In the genomic region with DNA sequence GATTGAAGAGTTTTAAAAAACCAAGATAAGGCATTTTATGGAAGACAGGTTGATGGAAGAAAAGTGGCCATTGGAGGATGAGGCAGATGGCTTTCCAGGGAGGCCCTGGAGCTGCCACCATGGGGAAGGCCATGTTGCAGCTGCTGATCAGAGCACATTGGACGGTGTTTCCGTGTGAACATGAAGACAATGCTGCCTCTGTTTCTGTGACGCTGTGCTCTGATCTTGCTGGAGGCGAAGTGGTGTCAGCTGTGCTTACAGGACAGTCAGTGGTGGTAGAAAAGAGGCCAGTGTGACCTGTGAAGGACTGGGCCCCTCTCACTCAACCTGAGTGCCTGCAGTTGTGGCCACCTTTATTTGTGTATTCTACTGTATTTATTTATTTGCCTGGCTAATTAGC, we compare ENCODE assay signal across 1 cellular context.
TF ChIP-seq lines count a peak whose summit lies in the region.

No MANE protein-coding gene starts in this region.

TF ChIP-seq in H1, 55 proteins besides CTCF, POLR2A, EP300 and RAD21:
- TF ChIP-seq, protein P1, sequence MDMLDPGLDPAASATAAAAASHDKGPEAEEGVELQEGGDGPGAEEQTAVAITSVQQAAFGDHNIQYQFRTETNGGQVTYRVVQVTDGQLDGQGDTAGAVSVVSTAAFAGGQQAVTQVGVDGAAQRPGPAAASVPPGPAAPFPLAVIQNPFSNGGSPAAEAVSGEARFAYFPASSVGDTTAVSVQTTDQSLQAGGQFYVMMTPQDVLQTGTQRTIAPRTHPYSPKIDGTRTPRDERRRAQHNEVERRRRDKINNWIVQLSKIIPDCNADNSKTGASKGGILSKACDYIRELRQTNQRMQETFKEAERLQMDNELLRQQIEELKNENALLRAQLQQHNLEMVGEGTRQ (IDR thresholded peaks at IDR 0.05; ENCODE audit: low read length): no peak
- no peak for TF ChIP-seq SIN3A (conservative IDR thresholded peaks at IDR 0.05 in 1 of 2, IDR thresholded peaks at IDR 0.05 in 1 of 2; ENCODE audit: low read depth in 1 of 2, low read length in 2 of 2)
- TF ChIP-seq CTBP2 (IDR thresholded peaks at IDR 0.05; ENCODE audit: borderline replicate concordance, insufficient read depth, insufficient read length, low read length): no peak
- no peak for TF ChIP-seq CBX5 (IDR thresholded peaks at IDR 0.05; ENCODE audit: low read depth, low read length)
- no peak for TF ChIP-seq BCL11A (IDR thresholded peaks at IDR 0.05; ENCODE audit: low read depth in 2 of 2, low read length in 2 of 2)
- TF ChIP-seq CBX8 (IDR thresholded peaks at IDR 0.05; ENCODE audit: borderline replicate concordance, low read depth, low read length): no peak
- TF ChIP-seq KDM5A (IDR thresholded peaks at IDR 0.05; ENCODE audit: low read length): no peak
- TF ChIP-seq ZNF274 (IDR thresholded peaks at IDR 0.05; ENCODE audit: borderline replicate concordance, extremely low read depth, low read length): no peak
- TF ChIP-seq SAP30 (IDR thresholded peaks at IDR 0.05; ENCODE audit: insufficient read depth, insufficient replicate concordance, low read length): no peak
